ENCODE assay signal across 9 cellular contexts in the genomic region with DNA sequence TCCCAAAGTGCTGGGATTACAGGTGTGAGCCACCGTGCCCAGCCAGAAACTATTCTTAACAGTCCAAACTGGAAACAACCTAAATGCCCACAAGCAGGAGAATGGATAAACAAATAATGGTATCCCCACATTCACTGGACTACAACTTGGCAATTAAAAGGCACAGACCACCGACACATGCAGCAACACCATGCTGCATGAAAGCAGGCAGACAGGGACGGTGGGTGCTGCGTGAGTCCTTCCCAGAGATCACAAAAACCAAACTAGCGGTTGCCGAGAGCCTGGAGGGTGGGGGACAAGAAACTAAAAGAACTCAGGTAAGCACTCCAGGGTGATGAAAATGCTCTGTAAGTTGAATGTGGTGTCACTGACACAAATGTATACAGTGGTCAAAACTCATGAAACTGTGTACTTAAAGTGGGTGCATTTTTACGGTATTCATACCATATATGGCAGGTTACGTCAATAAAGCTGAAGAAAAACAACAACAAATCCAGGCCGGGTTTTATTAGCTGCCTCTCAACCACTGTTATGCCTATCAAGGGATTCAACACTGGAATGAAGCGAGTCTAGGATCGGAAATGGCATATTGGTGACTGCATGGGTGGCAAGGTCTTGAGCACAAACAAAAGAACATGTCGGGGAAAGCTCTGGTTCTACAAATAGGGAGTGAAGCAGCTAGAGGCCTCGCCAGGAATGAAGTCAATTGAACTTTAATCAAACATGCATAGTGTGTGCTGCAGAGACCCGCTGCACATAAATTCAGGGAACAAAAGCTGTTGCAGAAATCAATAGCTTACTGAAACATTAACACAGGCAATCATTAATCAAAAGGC. TPM values are rescaled to one million over a fixed set of nuclear protein-coding genes. Genes with fewer than 3 reads are reported as not detected.
DNase-seq lines count a peak whose midpoint lies in the region; ATAC-seq and TF ChIP-seq lines count a peak whose summit lies in the region.
"Had no signal": no experiment of that assay in that cellular context is flagged by ENCODE, and none has a peak within 500 bp of the region (broad histone marks: within the 10 kb centered on the region; RNA-seq: fewer than 3 reads in every experiment).

No MANE protein-coding gene starts in this region.

- in situ Hi-C loops in G401 (cut with HindIII; ENCODE audit: low sequenced_read_pairs) = no loop called here

- H3K36me3 ChIP-seq in WERI-Rb-1 = peaks cover 48% of the 10 kb centered on the region

- H3K27me3 ChIP-seq in WERI-Rb-1 (ENCODE audit: insufficient read depth, low read depth, severe bottlenecking) = no peaks in the 10 kb centered on the region

- peak; percentile 72 for DNase-seq in G401 (ENCODE audit: low spot score)
- peak; percentile 47 for DNase-seq in NCI-H446 treated with DMSO at 0.1 percent for 48 hours (lab: John Stamatoyannopoulos, UW)
- peak; percentile 61 for DNase-seq in fibroblast of villous mesenchyme (ENCODE audit: low read depth)
- DNase-seq in renal cortical epithelial cell (ENCODE audit: low read depth) = peak; percentile 75
- no peak for DNase-seq in WERI-Rb-1
- no peak for DNase-seq in ureter (ENCODE audit: low spot score)
- DNase-seq: T1000 had no signal

- H3K9me3 ChIP-seq in WERI-Rb-1 (ENCODE audit: severe bottlenecking) = no peaks in the 10 kb centered on the region

- TF ChIP-seq CTCF in fibroblast of villous mesenchyme (IDR thresholded peaks at IDR 0.05; ENCODE audit: insufficient read depth, low read depth, low read length) (no peak), WERI-Rb-1 (IDR thresholded peaks at IDR 0.05; ENCODE audit: low read depth, low read length) (no peak)

- no peak overlapping the region; the same call in 1 of the 2 replicates for H3K27ac ChIP-seq in WERI-Rb-1

- ATAC-seq in GM18909 (IDR thresholded peaks at IDR 0.05; ENCODE audit: poor library complexity, unreplicated experiment) (no peak), GM21423 (IDR thresholded peaks at IDR 0.05; ENCODE audit: unreplicated experiment) (no peak)

- no peak overlapping the region for H3K4me3 ChIP-seq in fibroblast of villous mesenchyme (ENCODE audit: low read depth, low read length)
- H3K4me3 ChIP-seq in WERI-Rb-1 (ENCODE audit: low read depth, low read length) = no peak overlapping the region

RNA-seq across cellular contexts. Expression of a gene that starts 52.4 kb away (rescaled TPM):
- total RNA-seq in G401 (2014; rRNA removed; shearing (Covaris generic)) = 3.6 and 9.5 TPM in 2 replicates
- total RNA-seq in fibroblast of villous mesenchyme (0.86 and 1.9 TPM in 2 replicates), renal cortical epithelial cell (0.52 and 2.0 TPM in 2 replicates), ureter (3.3 TPM)

Comparison
In these comparisons a context has a peak if more than half of its experiments do, and no peak if none do; other contexts are left out.
1. DNase-seq: peak in G401 (single experiment), NCI-H446 treated with DMSO at 0.1 percent for 48 hours (single experiment), fibroblast of villous mesenchyme (single experiment) and renal cortical epithelial cell (single experiment); none in WERI-Rb-1 (single experiment) and ureter (single experiment).